In genomic region chr17:30809867-30810266, GRCh38 we compare ENCODE assay signal across 17 cellular contexts. TPM values are rescaled to one million over a fixed set of nuclear protein-coding genes. Genes with fewer than 3 reads are reported as not detected.
DNase-seq lines count a peak whose midpoint lies in the region; ATAC-seq and TF ChIP-seq lines count a peak whose summit lies in the region.
"Had no signal": no experiment of that assay in that cellular context is flagged by ENCODE, and none has a peak within 500 bp of the region (broad histone marks: within the 10 kb centered on the region; RNA-seq: fewer than 3 reads in every experiment).

No MANE protein-coding gene starts in this region.

- H3K36me3 Mint-ChIP-seq in activated naive CD4-positive, alpha-beta T cell treated with anti-CD3 and anti-CD28 coated beads, Interleukin-2, amount 50 U/mL, for 24 hours = no peaks in the 10 kb centered on the region
- peaks cover 9% of the 10 kb centered on the region for H3K36me3 Mint-ChIP-seq in activated CD4-positive, alpha-beta memory T cell treated with anti-CD3 and anti-CD28 coated beads for 36 hours

- no peak overlapping the region for H2BK12ac ChIP-seq in mesenchymal stem cell (ENCODE audit: low read length in 2 of 2)

- TF ChIP-seq CTCF in lower lobe of right lung (IDR thresholded peaks at IDR 0.05) = no peak
- no peak for TF ChIP-seq CTCF in upper lobe of left lung (IDR thresholded peaks at IDR 0.05)

- 91 to 92% methylated on average over 6 of the region's 6 CpGs for WGBS in upper lobe of left lung, 2 donors
- 96% methylated on average over 2 of the region's 6 CpGs for WGBS in mesenchymal stem cell

- no peak overlapping the region for H3K4me2 ChIP-seq in mesenchymal stem cell (ENCODE audit: low read length, poor library complexity, severe bottlenecking)

- H2BK5ac ChIP-seq in mesenchymal stem cell (ENCODE audit: low read depth, low read length, poor library complexity, severe bottlenecking) = no peak overlapping the region

- no peak overlapping the region for H2BK15ac ChIP-seq in mesenchymal stem cell (ENCODE audit: low read depth, poor library complexity, severe bottlenecking)

- H3K36me3 ChIP-seq in lower lobe of right lung (peaks cover 11% of the 10 kb centered on the region), upper lobe of left lung (no peaks in the 10 kb centered on the region), mesenchymal stem cell (ENCODE audit: control insufficient read depth in 1 of 2, insufficient read depth in 2 of 2, low read depth in 1 of 2, low read length in 2 of 2) (peaks cover 2 to 9% of the 10 kb centered on the region in 2 experiments)
- H3K36me3 ChIP-seq: pancreas had no signal

- no peak for DNase-seq in activated naive CD4-positive, alpha-beta T cell treated with Interleukin-2 at 50 U/mL for 16 hours
- DNase-seq in activated CD4-positive, alpha-beta memory T cell treated with anti-CD3 and anti-CD28 coated beads for 36 hours = no peak
- DNase-seq in lower lobe of right lung (no peak), upper lobe of left lung (no peak), mesenchymal stem cell (no peak)
- DNase-seq: dermis blood vessel endothelial cell; DMS79 treated with DMSO at 0.1 percent for 48 hours; NCI-H1436 treated with DMSO at 0.1 percent for 48 hours; NCI-H524 treated with DMSO at 0.1 percent for 48 hours; pancreas; RPMI8226; stimulated activated CD4-positive, alpha-beta T cell treated with anti-CD3 and anti-CD28 coated beads, Interleukin-12 subunit alpha, Interleukin-12 subunit beta, amount 100 ng/mL, for 4 hours; T-helper 9 cell; trophoblast cell had no signal

- CTCF ChIA-PET in activated CD4-positive, alpha-beta memory T cell treated with anti-CD3 and anti-CD28 coated beads for 36 hours (lab: Charles Lee) = interaction anchor here (1.1 to 8.8 kb wide), 3 partner anchors 14 to 21 kb away, joined by 3 to 104 read pairs (median 3); partner anchors contain the start of gene CRLF3

- H3K79me1 ChIP-seq in mesenchymal stem cell (replicated peaks; ENCODE audit: low read length, poor library complexity, severe bottlenecking) = peaks cover 18% of the 10 kb centered on the region

- H3K4me1 Mint-ChIP-seq in activated naive CD4-positive, alpha-beta T cell treated with anti-CD3 and anti-CD28 coated beads, Interleukin-2, amount 50 U/mL, for 24 hours = peaks cover 74% of the 10 kb centered on the region
- H3K4me1 Mint-ChIP-seq in activated CD4-positive, alpha-beta memory T cell treated with anti-CD3 and anti-CD28 coated beads for 36 hours (ENCODE audit: low read depth) = peaks cover 59% of the 10 kb centered on the region

- no peak overlapping the region for H4K91ac ChIP-seq in mesenchymal stem cell (ENCODE audit: low read length)

- H3K4ac ChIP-seq in mesenchymal stem cell (ENCODE audit: low read depth in 1 of 2, low read length in 2 of 2) = no peak overlapping the region

- H3K9ac ChIP-seq in mesenchymal stem cell (ENCODE audit: low read length) = no peak overlapping the region

- no peak overlapping the region for H3K14ac ChIP-seq in mesenchymal stem cell (ENCODE audit: low read length in 2 of 2)

- H2AK5ac ChIP-seq in mesenchymal stem cell (ENCODE audit: low read length, severe bottlenecking) = no peak overlapping the region

- POLR2A ChIA-PET in activated CD4-positive, alpha-beta memory T cell treated with anti-CD3 and anti-CD28 coated beads for 36 hours (lab: Charles Lee) = interaction anchor here (1.8 to 4.5 kb wide), 2 partner anchors 10 to 13 kb away, joined by 6 to 23 read pairs; partner anchors contain the start of gene CRLF3

- H4K8ac ChIP-seq in mesenchymal stem cell (ENCODE audit: low read length) = no peak overlapping the region

- no peak overlapping the region for H3K18ac ChIP-seq in mesenchymal stem cell (ENCODE audit: low read depth in 1 of 2, low read length in 2 of 2)

- H3K27ac ChIP-seq in lower lobe of right lung (peak overlapping the region; percentile 60), upper lobe of left lung (peak overlapping the region; percentile 61 to 82 (median 76)), mesenchymal stem cell (ENCODE audit: low read length, poor library complexity, severe bottlenecking) (no peak overlapping the region)

- TF ChIP-seq EP300 in upper lobe of left lung (IDR thresholded peaks at IDR 0.05) = no peak

- H3K27me3 Mint-ChIP-seq in activated naive CD4-positive, alpha-beta T cell treated with anti-CD3 and anti-CD28 coated beads, Interleukin-2, amount 50 U/mL, for 24 hours = no peaks in the 10 kb centered on the region
- no peaks in the 10 kb centered on the region for H3K27me3 Mint-ChIP-seq in activated CD4-positive, alpha-beta memory T cell treated with anti-CD3 and anti-CD28 coated beads for 36 hours

- no peak overlapping the region for H3K4me3 ChIP-seq in lower lobe of right lung
- H3K4me3 ChIP-seq in upper lobe of left lung = no peak overlapping the region
- no peak overlapping the region for H3K4me3 ChIP-seq in mesenchymal stem cell (ENCODE audit: insufficient read depth in 1 of 2, low read depth in 1 of 2, low read length in 2 of 2)
- H3K4me3 ChIP-seq: pancreas had no signal

- H3K9me3 ChIP-seq in lower lobe of right lung (no peaks in the 10 kb centered on the region), upper lobe of left lung (no peaks in the 10 kb centered on the region), mesenchymal stem cell (ENCODE audit: control insufficient read depth, low read length) (no peaks in the 10 kb centered on the region)
- H3K9me3 ChIP-seq: pancreas had no signal

- ATAC-seq in lower lobe of right lung (no peak), upper lobe of left lung (ENCODE audit: low FRiP score in 2 of 2) (no peak), HG03354 (IDR thresholded peaks at IDR 0.05; ENCODE audit: poor library complexity, severe bottlenecking, unreplicated experiment) (no peak), HG03457 (IDR thresholded peaks at IDR 0.05; ENCODE audit: unreplicated experiment) (no peak)
- ATAC-seq: pancreas had no signal

- H3K27ac Mint-ChIP-seq in activated naive CD4-positive, alpha-beta T cell treated with anti-CD3 and anti-CD28 coated beads, Interleukin-2, amount 50 U/mL, for 24 hours = peak overlapping the region; percentile 94
- peak overlapping the region; percentile 94 for H3K27ac Mint-ChIP-seq in activated CD4-positive, alpha-beta memory T cell treated with anti-CD3 and anti-CD28 coated beads for 36 hours

- no peaks in the 10 kb centered on the region for H3K9me3 Mint-ChIP-seq in activated naive CD4-positive, alpha-beta T cell treated with anti-CD3 and anti-CD28 coated beads, Interleukin-2, amount 50 U/mL, for 24 hours
- no peaks in the 10 kb centered on the region for H3K9me3 Mint-ChIP-seq in activated CD4-positive, alpha-beta memory T cell treated with anti-CD3 and anti-CD28 coated beads for 36 hours

- peaks cover 62% of the 10 kb centered on the region for H3K4me1 ChIP-seq in lower lobe of right lung
- peaks cover 16 to 50% (median 29%) of the 10 kb centered on the region in 4 donors for H3K4me1 ChIP-seq in upper lobe of left lung
- peaks cover 2% of the 10 kb centered on the region for H3K4me1 ChIP-seq in mesenchymal stem cell (ENCODE audit: control insufficient read depth, insufficient read depth, low read depth, low read length)
- H3K4me1 ChIP-seq: pancreas had no signal

- no peaks in the 10 kb centered on the region for H3K27me3 ChIP-seq in lower lobe of right lung (ENCODE audit: low read depth)
- no peaks in the 10 kb centered on the region for H3K27me3 ChIP-seq in upper lobe of left lung
- no peaks in the 10 kb centered on the region for H3K27me3 ChIP-seq in mesenchymal stem cell (ENCODE audit: control insufficient read depth in 1 of 2, insufficient read depth in 1 of 2, low read length in 2 of 2)
- H3K27me3 ChIP-seq: pancreas had no signal

- intact Hi-C loops in activated CD4-positive, alpha-beta memory T cell treated with anti-CD3 and anti-CD28 coated beads for 36 hours (cut with micrococcal nuclease) = loop anchor here (1.0 kb wide), 1 partner anchor 14 kb away; no protein-coding TSS in a partner anchor
- intact Hi-C loops in lower lobe of right lung (cut with DNase I) = no loop called here

- peak overlapping the region; percentile 80 for H3K4me3 Mint-ChIP-seq in activated naive CD4-positive, alpha-beta T cell treated with anti-CD3 and anti-CD28 coated beads, Interleukin-2, amount 50 U/mL, for 24 hours
- peak overlapping the region; percentile 79 for H3K4me3 Mint-ChIP-seq in activated CD4-positive, alpha-beta memory T cell treated with anti-CD3 and anti-CD28 coated beads for 36 hours

- H2BK120ac ChIP-seq in mesenchymal stem cell (ENCODE audit: low read depth, low read length) = no peak overlapping the region

- no peak for TF ChIP-seq POLR2A in upper lobe of left lung (IDR thresholded peaks at IDR 0.05)

- no peak overlapping the region for H2AFZ ChIP-seq in mesenchymal stem cell (ENCODE audit: low read depth, low read length)

- H3K23ac ChIP-seq in mesenchymal stem cell (ENCODE audit: low read length in 2 of 2) = no peak overlapping the region

RNA-seq across cellular contexts. Expression of gene CRLF3, which starts 14.6 kb away (rescaled TPM):
- total RNA-seq in activated CD4-positive, alpha-beta memory T cell treated with anti-CD3 and anti-CD28 coated beads for 36 hours = 10 to 100 TPM; 48.1 to 48.5 TPM
- total RNA-seq in lower lobe of right lung (26.6 TPM), upper lobe of left lung (10 to 100 TPM in 5 of 6 donors, 1 to 10 TPM in 1; 8.1 to 26.4 (median 17.8) TPM)
- 4.3 TPM for polyA plus RNA-seq in mesenchymal stem cell (2013, experiment 1 of 2)
- polyA plus RNA-seq in mesenchymal stem cell (2013, experiment 2 of 2) = 4.4 TPM

RNA-seq across cellular contexts. Expression of gene ATAD5, which starts 21.9 kb away (rescaled TPM):
- total RNA-seq in activated CD4-positive, alpha-beta memory T cell treated with anti-CD3 and anti-CD28 coated beads for 36 hours = 10 to 100 TPM; 30.0 to 32.9 TPM
- 1.6 TPM for total RNA-seq in lower lobe of right lung
- 1 to 10 TPM; 1.5 to 6.3 (median 1.9) TPM for total RNA-seq in upper lobe of left lung
- 1.0 TPM for polyA plus RNA-seq in mesenchymal stem cell (2013, experiment 1 of 2)
- polyA plus RNA-seq in mesenchymal stem cell (2013, experiment 2 of 2) = 0.92 TPM

Comparison
In these comparisons a context has a peak if more than half of its experiments do, and no peak if none do; other contexts are left out.
1. RNA of gene ATAD5, which starts 21.9 kb away (total RNA-seq): 30.0 to 32.9 TPM in activated CD4-positive, alpha-beta memory T cell treated with anti-CD3 and anti-CD28 coated beads for 36 hours; 1.5 to 6.3 TPM in upper lobe of left lung and 1.6 TPM in lower lobe of right lung (single experiment); every median in the first group is over 4 times any median in the second.